In genomic region chr6:3776881-3777507, GRCh38 we compare ENCODE assay signal across 15 cellular contexts. TPM values are rescaled to one million over a fixed set of nuclear protein-coding genes. Genes with fewer than 3 reads are reported as not detected.
DNase-seq lines count a peak whose midpoint lies in the region; ATAC-seq, FAIRE-seq and TF ChIP-seq lines count a peak whose summit lies in the region.
"Had no signal": no experiment of that assay in that cellular context is flagged by ENCODE, and none has a peak within 500 bp of the region (broad histone marks: within the 10 kb centered on the region; RNA-seq: fewer than 3 reads in every experiment).

No MANE protein-coding gene starts in this region.

- DNase-seq in ELR (ENCODE audit: low read depth): peak; percentile 19
- DNase-seq in HuH-7 (ENCODE audit: low spot score): peak; percentile 37
- DNase-seq in K562 (ENCODE audit: extremely low read depth in 1 of 4, low spot score in 3 of 4): peak in 1 of 4 experiments; percentile 24
- DNase-seq in neural crest cell (ENCODE audit: low read depth, low spot score): no peak
- DNase-seq in middle frontal gyrus (ENCODE audit: extremely low spot score, low spot score): no peak
- DNase-seq in substantia nigra (lab: John Stamatoyannopoulos, UW): no peak
- DNase-seq: activated CD4-positive, alpha-beta T cell treated with anti-CD3 and anti-CD28 coated beads for 48 hours; activated gamma-delta T cell treated with Interleukin-2 at 50 U/mL for 16 hours; caudate nucleus; DMS153; NCI-H524; psoas muscle; stimulated activated CD4-positive, alpha-beta T cell treated with anti-CD3 and anti-CD28 coated beads, Interleukin-4, amount 100 ng/mL, for 1 hour had no signal

- H3K27ac ChIP-seq in K562 (ENCODE audit: extremely low read depth, low read depth, low read length) (no peak overlapping the region), substantia nigra (ENCODE audit: low read depth, low read length, poor library complexity, severe bottlenecking) (no peak overlapping the region)
- H3K27ac ChIP-seq: psoas muscle, SJSA1 had no signal

- 14% methylated on average over 6 of the region's 6 CpGs for WGBS in K562 (ENCODE audit: insufficient coverage, low coverage, missing lambda C conversion rate)

- H3K9me1 ChIP-seq in K562 (ENCODE audit: control insufficient read depth, insufficient read depth, low read length): no peaks in the 10 kb centered on the region

- H3K27ac Mint-ChIP-seq in neural crest cell (ENCODE audit: unreplicated experiment): no peak overlapping the region

- no peaks in the 10 kb centered on the region for H3K79me2 ChIP-seq in K562 (ENCODE audit: control insufficient read depth, insufficient read depth, low read length)

- H3K36me3 Mint-ChIP-seq in neural crest cell (ENCODE audit: low read depth): no peaks in the 10 kb centered on the region

- no peak for TF ChIP-seq EP300 in K562 (IDR thresholded peaks at IDR 0.05; ENCODE audit: low read length)

- no peaks in the 10 kb centered on the region for H3K36me3 ChIP-seq in K562 (ENCODE audit: control insufficient read depth, insufficient read depth, low read length)
- H3K36me3 ChIP-seq: SJSA1 had no signal

- H3K4me3 Mint-ChIP-seq in neural crest cell: no peak overlapping the region

- in situ Hi-C loops in K562 (cut with MboI): no loop called here

- peaks cover 20% of the 10 kb centered on the region for H3K4me1 Mint-ChIP-seq in neural crest cell

- no peak overlapping the region for H2AFZ ChIP-seq in K562 (ENCODE audit: low read depth, low read length)

- no TSS peak for BruUV-seq in K562 (replicated peaks; lab: Mats Ljungman, UMichigan)

- intact Hi-C loops in K562 (cut with micrococcal nuclease): no loop called here

- POLR2A ChIA-PET in K562 (lab: Yijun Ruan, JAX): interaction anchor here (0.6 kb wide), 1 partner anchor 398 kb away, joined by 3 read pairs; no protein-coding TSS in a partner anchor

- no peaks in the 10 kb centered on the region for H3K4me1 ChIP-seq in K562 (replicated peaks in 1 of 2; ENCODE audit: control insufficient read depth in 2 of 2, insufficient read depth in 2 of 2, low read length in 2 of 2)
- H3K4me1 ChIP-seq: psoas muscle had no signal

- peak; percentile 61 for ATAC-seq in K562
- no peak for ATAC-seq in GM21515 (IDR thresholded peaks at IDR 0.05; ENCODE audit: unreplicated experiment)

- H3K9ac ChIP-seq in K562 (ENCODE audit: insufficient read depth in 1 of 2, low read depth in 2 of 2, low read length in 2 of 2): no peak overlapping the region

- no peak overlapping the region for H3K4me3 ChIP-seq in K562
- H3K4me3 ChIP-seq: psoas muscle, SJSA1 had no signal

- peaks cover 8% of the 10 kb centered on the region for H3K9me3 Mint-ChIP-seq in neural crest cell

- H3K9me3 ChIP-seq in K562 (replicated peaks; ENCODE audit: control insufficient read depth, insufficient read depth, low read depth, low read length): no peaks in the 10 kb centered on the region
- H3K9me3 ChIP-seq: psoas muscle, SJSA1 had no signal

- no peak overlapping the region for H3K4me2 ChIP-seq in K562 (ENCODE audit: insufficient read depth, low read length)

- TF ChIP-seq RAD21 in K562 (CRISPR knock-in tag; conservative IDR thresholded peaks at IDR 0.05 in 1 of 2, IDR thresholded peaks at IDR 0.05 in 1 of 2): no peak

- TF ChIP-seq CTCF in K562 (IDR thresholded peaks at IDR 0.05 in 2 of 3, conservative IDR thresholded peaks at IDR 0.05 in 1 of 3; ENCODE audit: insufficient read depth in 2 of 3, low read depth in 1 of 3, low read length in 3 of 3) (0 out of 6 replicates have a peak, but pooled peaks of 2 of the 3 experiments have one; percentile 18 to 24), neural crest cell (conservative IDR thresholded peaks at IDR 0.05) (peak; percentile 30)

- CTCF ChIA-PET in K562 (lab: Yijun Ruan, JAX; ENCODE audit: low intra/inter-chr PET ratio): no interaction called here

- no peak for FAIRE-seq in K562 (lab: Jason Lieb, UNC)

- H3K27me3 ChIP-seq in K562 (ENCODE audit: control insufficient read depth in 2 of 2, insufficient read depth in 2 of 2, low read length in 2 of 2): peaks cover 41 to 61% of the 10 kb centered on the region in 2 experiments
- H3K27me3 ChIP-seq: SJSA1 had no signal

- peaks cover 69% of the 10 kb centered on the region for H3K27me3 Mint-ChIP-seq in neural crest cell (ENCODE audit: low read depth)

- no peaks in the 10 kb centered on the region for H4K20me1 ChIP-seq in K562 (replicated peaks; ENCODE audit: control insufficient read depth, insufficient read depth, low read length)

- TF ChIP-seq POLR2A in K562 (conservative IDR thresholded peaks at IDR 0.05): no peak

TF ChIP-seq in K562, 482 proteins besides CTCF, POLR2A, EP300 and RAD21 (continues in another document):
- no peak for TF ChIP-seq EZH2 (IDR thresholded peaks at IDR 0.05; ENCODE audit: borderline replicate concordance, low read depth, low read length)
- no peak for TF ChIP-seq TBP (optimal IDR thresholded peaks at IDR 0.05; ENCODE audit: low read depth, low read length)
- TF ChIP-seq ZBTB2 (IDR thresholded peaks at IDR 0.05): no peak
- TF ChIP-seq ZNF24 (IDR thresholded peaks at IDR 0.05): no peak
- peak; percentile 63 for TF ChIP-seq NKRF (IDR thresholded peaks at IDR 0.05; ENCODE audit: borderline replicate concordance)
- TF ChIP-seq ZNF347 (CRISPR knock-in tag; IDR thresholded peaks at IDR 0.05; ENCODE audit: low read depth): no peak
- no peak for TF ChIP-seq BRF2 (IDR thresholded peaks at IDR 0.05; ENCODE audit: borderline replicate concordance, insufficient read depth, insufficient read length)

RNA-seq across cellular contexts. Expression of gene PXDC1, which starts 25.5 kb away (rescaled TPM):
- not detected in 2 replicates for total RNA-seq in K562 (2011; cell fraction: chromatin; rRNA removed; ENCODE audit: low replicate concordance)
- 0.17 TPM in 1 of 2 replicates, not detected in the other for total RNA-seq in K562 (2011; cell fraction: nucleolus; rRNA removed)
- total RNA-seq in K562 (2011; cell fraction: nucleoplasm; rRNA removed): not detected in 2 replicates
- total RNA-seq in K562 (2014; rRNA removed) (0.08 TPM in 1 of 2 replicates, not detected in the other), K562 (2014; rRNA removed; fragmentation: Illumina TruSeq; extraction: Trizol) (not detected in 2 replicates), K562 (2015; rRNA removed; fragmentation: Illumina TruSeq; extraction: Trizol) (0.11 TPM in 1 of 2 replicates, not detected in the other), K562 (2021) (0.20 and 0.33 TPM in 2 replicates), neural crest cell (4.8 and 5.4 TPM in 2 replicates)
- polyA plus RNA-seq in K562 (2011; rRNA removed) (0.08 and 0.22 TPM in 2 replicates), K562 (2014; fragmentation: Illumina TruSeq; extraction: Trizol) (0.08 and 0.10 TPM in 2 replicates), K562 (2014; fragmentation: Nextera tagmentation; extraction: Ambion mirVana) (not detected), K562 (2014; rRNA removed) (0.09 and 0.12 TPM in 2 replicates)
- 0.24 TPM in 1 of 2 replicates, not detected in the other for polyA plus RNA-seq in K562 (2011; cell fraction: cytosol; rRNA removed)
- polyA plus RNA-seq in K562 (2011; cell fraction: nucleus; rRNA removed): 0.31 TPM in 1 of 2 replicates, not detected in the other
- polyA plus RNA-seq in K562 (2012): 0.12 and 0.47 TPM in 2 replicates
- not detected in 2 replicates for polyA minus RNA-seq in K562 (2011; rRNA and poly(A)+ RNA removed)
- not detected in 2 replicates for polyA minus RNA-seq in K562 (2011; cell fraction: cytosol; rRNA and poly(A)+ RNA removed)
- polyA minus RNA-seq in K562 (2011; cell fraction: nucleus; rRNA and poly(A)+ RNA removed): 0.27 TPM in 1 of 2 replicates, not detected in the other

Comparison
In these comparisons a context has a peak if more than half of its experiments do, and no peak if none do; other contexts are left out.
1. DNase-seq: peak in ELR (single experiment) and HuH-7 (single experiment); none in neural crest cell (single experiment), middle frontal gyrus (single experiment) and substantia nigra (0 of 49).